24 cellular contexts compared by ENCODE assay signal in genomic region chr9:111969061-111969460, GRCh38.
DNase-seq lines count a peak whose midpoint lies in the region; ATAC-seq lines count a peak whose summit lies in the region.
"Had no signal": no experiment of that assay in that cellular context is flagged by ENCODE, and none has a peak within 500 bp of the region (broad histone marks: within the 10 kb centered on the region; RNA-seq: fewer than 3 reads in every experiment).

No MANE protein-coding gene starts in this region.

- DNase-seq in EH (ENCODE audit: low read depth) (peak; percentile 59), amniotic epithelial cell (ENCODE audit: low read depth) (peak; percentile 72), kidney tubule cell (ENCODE audit: low spot score) (peak; percentile 71), C1 segment of cervical spinal cord (lab: John Stamatoyannopoulos, UW) (no peak), NCI-H1930 (lab: John Stamatoyannopoulos, UW) (no peak), ecto neural progenitor cell (ENCODE audit: low spot score) (no peak)
- DNase-seq: activated CD4-positive, alpha-beta T cell treated with anti-CD3 and anti-CD28 coated beads for 1 hour; activated naive CD8-positive, alpha-beta T cell treated with anti-CD3 and anti-CD28 coated beads, Interleukin-2, amount 10 ng/mL, durations not matched to agents 7 days and 5 days; Caco-2; heart right ventricle; immature natural killer cell; naive thymus-derived CD8-positive, alpha-beta T cell; NCI-H1048; NCI-H2081; PC-9; stimulated activated CD4-positive, alpha-beta T cell treated with anti-CD3 and anti-CD28 coated beads, Interleukin-4, amount 100 ng/mL, for 4 hours; substantia nigra; T-helper 9 cell had no signal

- ATAC-seq in HG02610 (IDR thresholded peaks at IDR 0.05; ENCODE audit: unreplicated experiment) (peak; percentile 61), HG02571 (IDR thresholded peaks at IDR 0.05; ENCODE audit: unreplicated experiment) (no peak)
- ATAC-seq: activated T-helper 17 cell treated with anti-CD3 and anti-CD28 coated beads, Interleukin-2, amount 50 U/mL, for 72 hours; esophagus mucosa; GM23338; K562; naive thymus-derived CD8-positive, alpha-beta T cell had no signal

Comparison
In these comparisons a context has a peak if more than half of its experiments do, and no peak if none do; other contexts are left out.
1. DNase-seq: peak in EH (single experiment), amniotic epithelial cell (single experiment) and kidney tubule cell (single experiment); none in C1 segment of cervical spinal cord (0 of 14), NCI-H1930 (0 of 2) and ecto neural progenitor cell (single experiment).